9 cellular contexts compared by ENCODE assay signal in the genomic region with DNA sequence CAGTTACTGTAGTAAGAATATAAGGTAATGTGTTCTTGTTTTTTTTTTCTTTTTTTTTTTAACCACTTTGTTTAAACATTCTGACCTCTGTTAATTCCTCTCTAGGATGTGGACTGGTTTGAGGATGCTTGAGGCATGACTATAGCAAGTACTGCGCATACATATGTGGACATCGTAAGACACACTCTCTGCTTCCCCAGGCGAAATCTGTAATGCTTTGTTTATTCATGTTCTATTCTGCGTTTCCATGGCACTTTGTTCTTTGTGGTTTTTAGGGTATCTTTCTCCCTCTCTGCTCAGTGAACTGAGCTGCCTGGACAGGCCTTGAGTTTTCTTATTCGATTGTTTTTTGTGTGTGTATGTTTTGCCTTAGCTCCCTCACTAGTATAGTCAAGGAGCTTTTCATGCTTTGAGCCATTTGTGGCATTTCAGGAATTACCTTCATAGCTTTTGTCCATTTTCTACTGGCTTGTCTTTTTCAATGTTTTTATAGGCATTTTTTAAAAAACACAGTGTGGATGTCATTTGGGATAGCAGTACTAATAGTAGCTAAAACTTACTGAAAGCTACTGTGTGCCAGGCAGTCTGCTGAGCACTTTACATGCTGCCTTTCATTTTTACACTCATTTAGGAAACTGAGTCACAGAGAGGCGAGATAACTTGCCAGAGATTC. TPM values are rescaled to one million over a fixed set of nuclear protein-coding genes. Genes with fewer than 3 reads are reported as not detected.
A peak's percentile ranks its signal among the peaks of the same experiment; 100 is the strongest.
DNase-seq lines count a peak whose midpoint lies in the region; ATAC-seq and TF ChIP-seq lines count a peak whose summit lies in the region.
"Had no signal": no experiment of that assay in that cellular context is flagged by ENCODE, and none has a peak within 500 bp of the region (broad histone marks: within the 10 kb centered on the region; RNA-seq: fewer than 3 reads in every experiment).

No MANE protein-coding gene starts in this region.

- H4K20me1 ChIP-seq in hepatocyte (ENCODE audit: insufficient read depth, poor library complexity, severe bottlenecking): peaks cover 3% of the 10 kb centered on the region

- no peak overlapping the region for H3K4me3 ChIP-seq in hepatocyte
- H3K4me3 ChIP-seq in thymus (ENCODE audit: low read length): no peak overlapping the region
- no peak overlapping the region for H3K4me3 ChIP-seq in left lung

- H3K4me1 ChIP-seq in hepatocyte (ENCODE audit: insufficient read depth) (peaks cover 34% of the 10 kb centered on the region), thymus (ENCODE audit: control insufficient read depth, insufficient read depth, low read length) (peaks cover 2% of the 10 kb centered on the region), left lung (peaks cover 11 to 24% of the 10 kb centered on the region in 2 donors)

- H3K27me3 Mint-ChIP-seq in T-helper 1 cell treated with Interleukin-12 subunit alpha and Interleukin-12 subunit beta and Interleukin-4 antibody, amounts not matched to agents 30 μg/mL and 1 μg/mL, for 36 hours (ENCODE audit: low read depth): peaks cover 72% of the 10 kb centered on the region
- H3K27me3 Mint-ChIP-seq in stimulated activated memory B cell treated with anti-CD40 and anti-IgM and Interleukin-4, amounts not matched to agents 10 μg/mL and 1 μg/mL and 100 μg/mL, for 72 hours: peaks cover 84% of the 10 kb centered on the region

- H3K9me3 Mint-ChIP-seq in T-helper 1 cell treated with Interleukin-12 subunit alpha and Interleukin-12 subunit beta and Interleukin-4 antibody, amounts not matched to agents 30 μg/mL and 1 μg/mL, for 36 hours: no peaks in the 10 kb centered on the region
- no peaks in the 10 kb centered on the region for H3K9me3 Mint-ChIP-seq in stimulated activated memory B cell treated with anti-CD40 and anti-IgM and Interleukin-4, amounts not matched to agents 10 μg/mL and 1 μg/mL and 100 μg/mL, for 72 hours

- intact Hi-C loops in left lung (cut with DNase I): no loop called here

- H2AFZ ChIP-seq in hepatocyte: no peak overlapping the region

- 54% methylated on average over 6 of the region's 6 CpGs for WGBS in hepatocyte (ENCODE audit: low lambda C conversion rate, missing lambda C conversion rate)
- WGBS in thymus: 81% methylated on average over 6 of the region's 6 CpGs

- peaks cover 4% of the 10 kb centered on the region for H3K4me1 Mint-ChIP-seq in T-helper 1 cell treated with Interleukin-12 subunit alpha and Interleukin-12 subunit beta and Interleukin-4 antibody, amounts not matched to agents 30 μg/mL and 1 μg/mL, for 36 hours (ENCODE audit: low read depth)
- peaks cover 28% of the 10 kb centered on the region for H3K4me1 Mint-ChIP-seq in stimulated activated memory B cell treated with anti-CD40 and anti-IgM and Interleukin-4, amounts not matched to agents 10 μg/mL and 1 μg/mL and 100 μg/mL, for 72 hours

- H3K36me3 ChIP-seq in hepatocyte (replicated peaks; ENCODE audit: insufficient read depth, low read depth): no peaks in the 10 kb centered on the region
- no peaks in the 10 kb centered on the region for H3K36me3 ChIP-seq in thymus (ENCODE audit: control insufficient read depth, insufficient read depth)
- H3K36me3 ChIP-seq in left lung: no peaks in the 10 kb centered on the region

- no peaks in the 10 kb centered on the region for H3K9me2 ChIP-seq in hepatocyte (replicated peaks; ENCODE audit: insufficient read depth)

- no peak for TF ChIP-seq CTCF in hepatocyte (IDR thresholded peaks at IDR 0.05; ENCODE audit: poor library complexity)
- no peak for TF ChIP-seq CTCF in left lung (IDR thresholded peaks at IDR 0.05)

- H3K27ac Mint-ChIP-seq in T-helper 1 cell treated with Interleukin-12 subunit alpha and Interleukin-12 subunit beta and Interleukin-4 antibody, amounts not matched to agents 30 μg/mL and 1 μg/mL, for 36 hours: no peak overlapping the region
- no peak overlapping the region for H3K27ac Mint-ChIP-seq in stimulated activated memory B cell treated with anti-CD40 and anti-IgM and Interleukin-4, amounts not matched to agents 10 μg/mL and 1 μg/mL and 100 μg/mL, for 72 hours

- no peak for ATAC-seq in stimulated activated memory B cell treated with anti-CD40 and anti-IgM and Interleukin-4, amounts not matched to agents 10 μg/mL and 1 μg/mL and 100 μg/mL, for 72 hours
- ATAC-seq in GM19395 (IDR thresholded peaks at IDR 0.05; ENCODE audit: unreplicated experiment) (no peak), left lung (no peak)

- H3K27ac ChIP-seq in hepatocyte (peak overlapping the region; percentile 94), thymus (ENCODE audit: low read depth) (peak overlapping the region; percentile 36), left lung (peak overlapping the region in 1 of 2 donors; percentile 65)

- H3K9me3 ChIP-seq in hepatocyte (ENCODE audit: low read depth) (no peaks in the 10 kb centered on the region), thymus (ENCODE audit: control insufficient read depth) (no peaks in the 10 kb centered on the region), left lung (no peaks in the 10 kb centered on the region)

- H3K4me2 ChIP-seq in hepatocyte: peak overlapping the region; percentile 99

- H3K79me2 ChIP-seq in hepatocyte: peaks cover 27% of the 10 kb centered on the region

- H3K27me3 ChIP-seq in hepatocyte (no peaks in the 10 kb centered on the region), thymus (ENCODE audit: control insufficient read depth, insufficient read depth) (peaks cover 43% of the 10 kb centered on the region), left lung (peaks cover 0 to 47% of the 10 kb centered on the region in 2 donors)

- H3K36me3 Mint-ChIP-seq in T-helper 1 cell treated with Interleukin-12 subunit alpha and Interleukin-12 subunit beta and Interleukin-4 antibody, amounts not matched to agents 30 μg/mL and 1 μg/mL, for 36 hours (ENCODE audit: low read depth): no peaks in the 10 kb centered on the region
- no peaks in the 10 kb centered on the region for H3K36me3 Mint-ChIP-seq in stimulated activated memory B cell treated with anti-CD40 and anti-IgM and Interleukin-4, amounts not matched to agents 10 μg/mL and 1 μg/mL and 100 μg/mL, for 72 hours

- DNase-seq in T-helper 1 cell (no peak), amniotic stem cell (lab: John Stamatoyannopoulos, UW) (peak; percentile 97), hepatocyte (ENCODE audit: low spot score) (peak; percentile 71), left lung (no peak)
- DNase-seq: caudate nucleus had no signal

- H3K4me3 Mint-ChIP-seq in T-helper 1 cell treated with Interleukin-12 subunit alpha and Interleukin-12 subunit beta and Interleukin-4 antibody, amounts not matched to agents 30 μg/mL and 1 μg/mL, for 36 hours: peak overlapping the region; percentile 29
- no peak overlapping the region for H3K4me3 Mint-ChIP-seq in stimulated activated memory B cell treated with anti-CD40 and anti-IgM and Interleukin-4, amounts not matched to agents 10 μg/mL and 1 μg/mL and 100 μg/mL, for 72 hours

RNA-seq across cellular contexts. Expression of gene SH3BP4, which starts 1.9 kb away (rescaled TPM):
- total RNA-seq in hepatocyte (32.0 and 35.9 TPM in 2 replicates), left lung (10 to 100 TPM; 29.2 to 35.0 TPM)
- polyA plus RNA-seq in hepatocyte (20.3 and 23.3 TPM in 2 replicates), thymus (12.3 TPM)

Comparison
In these comparisons a context has a peak if more than half of its experiments do, and no peak if none do; other contexts are left out.
1. DNase-seq: peak in amniotic stem cell (single experiment) and hepatocyte (single experiment); none in T-helper 1 cell (0 of 5) and left lung (0 of 2).